In genomic region chr2:148613231-148614023, GRCh38 we compare ENCODE assay signal across 1 cellular context.
TF ChIP-seq lines count a peak whose summit lies in the region.

No MANE protein-coding gene starts in this region.

TF ChIP-seq in SK-N-SH treated with all-trans-retinoic acid at 6 μM for 48 hours, 23 proteins besides CTCF, POLR2A, EP300 and RAD21 (continued from another document):
- TF ChIP-seq CSRNP3 (CRISPR knock-in tag; IDR thresholded peaks at IDR 0.05) (no peak), CREB5 (CRISPR knock-in tag; IDR thresholded peaks at IDR 0.05; ENCODE audit: low read depth) (no peak), POU6F1 (CRISPR knock-in tag; IDR thresholded peaks at IDR 0.05; ENCODE audit: borderline replicate concordance, low read depth) (no peak), TCF4 (CRISPR knock-in tag; IDR thresholded peaks at IDR 0.05; ENCODE audit: borderline replicate concordance) (no peak), SNAI2 (CRISPR knock-in tag; IDR thresholded peaks at IDR 0.05) (no peak), ZNF565 (CRISPR knock-in tag; conservative IDR thresholded peaks at IDR 0.05; ENCODE audit: low read depth) (no peak), TSHZ2 (CRISPR knock-in tag; IDR thresholded peaks at IDR 0.05) (no peak), ZC3H10 (CRISPR knock-in tag; IDR thresholded peaks at IDR 0.05) (no peak)
